In genomic region chr21:45404726-45405270, GRCh38 we compare ENCODE assay signal across 9 cellular contexts. TPM values are rescaled to one million over a fixed set of nuclear protein-coding genes. Genes with fewer than 3 reads are reported as not detected.
A peak's percentile ranks its signal among the peaks of the same experiment; 100 is the strongest.
DNase-seq lines count a peak whose midpoint lies in the region; ATAC-seq and TF ChIP-seq lines count a peak whose summit lies in the region.
"Had no signal": no experiment of that assay in that cellular context is flagged by ENCODE, and none has a peak within 500 bp of the region (broad histone marks: within the 10 kb centered on the region; RNA-seq: fewer than 3 reads in every experiment).

COL18A1 (plus strand) TSS chr21:45405165; CDS start chr21:45405231, 66 bp downstream.

- CTCF ChIA-PET in activated CD8-positive, alpha-beta memory T cell treated with anti-CD3 and anti-CD28 coated beads, Interleukin-2, amount 10 ng/mL, durations not matched to agents 7 days and 5 days (lab: Charles Lee), result no interaction called here

- intact Hi-C loops in esophagus muscularis mucosa (cut with DNase I), result no loop called here

- H3K9ac ChIP-seq in HUES6 (ENCODE audit: low read length), result peak within 1 kb of the TSS; percentile 96

- no peak for TF ChIP-seq POLR2A in esophagus muscularis mucosa (IDR thresholded peaks at IDR 0.05; ENCODE audit: low read depth)

- ATAC-seq in activated CD8-positive, alpha-beta memory T cell treated with anti-CD3 and anti-CD28 coated beads, Interleukin-2, amount 10 ng/mL, durations not matched to agents 7 days and 5 days, result peak; percentile 37
- ATAC-seq in naive B cell (ENCODE audit: low read depth in 2 of 2) (peak; percentile 52 to 56), GM21529 (IDR thresholded peaks at IDR 0.05; ENCODE audit: unreplicated experiment) (no peak)

- H3K27ac Mint-ChIP-seq in activated CD8-positive, alpha-beta memory T cell treated with anti-CD3 and anti-CD28 coated beads, Interleukin-2, amount 10 ng/mL, durations not matched to agents 7 days and 5 days, result no peak within 1 kb of the TSS
- peak within 1 kb of the TSS in 2 of 6 donors; percentile 28 to 85 for H3K27ac Mint-ChIP-seq in naive B cell

- no peaks in the 10 kb centered on the region for H3K9me3 Mint-ChIP-seq in activated CD8-positive, alpha-beta memory T cell treated with anti-CD3 and anti-CD28 coated beads, Interleukin-2, amount 10 ng/mL, durations not matched to agents 7 days and 5 days (ENCODE audit: low read depth)
- peaks cover 6 to 22% (median 12%) of the 10 kb centered on the region in 7 donors for H3K9me3 Mint-ChIP-seq in naive B cell

- H3K4me1 Mint-ChIP-seq in activated CD8-positive, alpha-beta memory T cell treated with anti-CD3 and anti-CD28 coated beads, Interleukin-2, amount 10 ng/mL, durations not matched to agents 7 days and 5 days, result peaks cover 8% of the 10 kb centered on the region
- H3K4me1 Mint-ChIP-seq in naive B cell, result peaks cover 16 to 18% (median 18%) of the 10 kb centered on the region in 3 donors

- H3K27me3 ChIP-seq in HUES6 (ENCODE audit: control insufficient read depth, insufficient read depth, low read length), result peaks cover 4% of the 10 kb centered on the region; the same call in 1 of the 2 replicates
- peaks cover 0 to 11% (median 0%) of the 10 kb centered on the region in 4 donors for H3K27me3 ChIP-seq in esophagus muscularis mucosa
- peaks cover 56% of the 10 kb centered on the region for H3K27me3 ChIP-seq in thymus (ENCODE audit: control insufficient read depth, insufficient read depth)

- H3K9me3 ChIP-seq in HUES6 (ENCODE audit: control insufficient read depth, insufficient read depth, low read depth, low read length) (peaks cover 6% of the 10 kb centered on the region; the same call in 1 of the 2 replicates), esophagus muscularis mucosa (peaks cover 0 to 9% (median 3%) of the 10 kb centered on the region in 4 donors), thymus (ENCODE audit: control insufficient read depth) (peaks cover 1% of the 10 kb centered on the region)
- H3K9me3 ChIP-seq: neutrophil had no signal

- no peak for TF ChIP-seq EP300 in esophagus muscularis mucosa (IDR thresholded peaks at IDR 0.05)

- 2% methylated on average over 9 of the region's 70 CpGs for WGBS in esophagus muscularis mucosa
- 2% methylated on average over 70 of the region's 70 CpGs for WGBS in thymus

- DNase-seq in AG20443 (ENCODE audit: low spot score), result peak; percentile 86
- no peak for DNase-seq in activated CD8-positive, alpha-beta memory T cell treated with anti-CD3 and anti-CD28 coated beads, Interleukin-2, amount 10 ng/mL, durations not matched to agents 7 days and 5 days
- DNase-seq in esophagus muscularis mucosa (ENCODE audit: extremely low spot score), result no peak
- DNase-seq in naive B cell, result peak; percentile 6
- no peak for DNase-seq in effector CD4-positive, alpha-beta T cell

- H3K4me1 ChIP-seq in HUES6 (ENCODE audit: control insufficient read depth, insufficient read depth, low read length) (peaks cover 42% of the 10 kb centered on the region), esophagus muscularis mucosa (peaks cover 28 to 61% (median 54%) of the 10 kb centered on the region in 4 donors), thymus (ENCODE audit: control insufficient read depth, insufficient read depth, low read length) (peaks cover 3% of the 10 kb centered on the region)

- peaks cover 2% of the 10 kb centered on the region for H3K36me3 Mint-ChIP-seq in activated CD8-positive, alpha-beta memory T cell treated with anti-CD3 and anti-CD28 coated beads, Interleukin-2, amount 10 ng/mL, durations not matched to agents 7 days and 5 days
- peaks cover 0 to 22% of the 10 kb centered on the region in 2 donors for H3K36me3 Mint-ChIP-seq in naive B cell

- peak within 1 kb of the TSS; percentile 82 for H3K4me3 ChIP-seq in HUES6 (ENCODE audit: low read depth, low read length)
- peak within 1 kb of the TSS; percentile 66 to 81 (median 66) for H3K4me3 ChIP-seq in esophagus muscularis mucosa
- H3K4me3 ChIP-seq in thymus (ENCODE audit: low read length), result peak within 1 kb of the TSS; percentile 48

- H3K27ac ChIP-seq in HUES6 (ENCODE audit: low read depth, low read length) (peak within 1 kb of the TSS; percentile 95), esophagus muscularis mucosa (replicated peaks in 1 of 4) (peak within 1 kb of the TSS; percentile 76 to 89 (median 85)), thymus (ENCODE audit: low read depth) (peak within 1 kb of the TSS; percentile 62)
- H3K27ac ChIP-seq: neutrophil had no signal

- H3K36me3 ChIP-seq in HUES6 (ENCODE audit: control insufficient read depth, insufficient read depth, low read length), result peaks cover 12% of the 10 kb centered on the region
- no peaks in the 10 kb centered on the region for H3K36me3 ChIP-seq in esophagus muscularis mucosa
- H3K36me3 ChIP-seq in thymus (ENCODE audit: control insufficient read depth, insufficient read depth), result no peaks in the 10 kb centered on the region
- H3K36me3 ChIP-seq: neutrophil had no signal

- TF ChIP-seq CTCF in esophagus muscularis mucosa (IDR thresholded peaks at IDR 0.05), result no peak

- H3K27me3 Mint-ChIP-seq in activated CD8-positive, alpha-beta memory T cell treated with anti-CD3 and anti-CD28 coated beads, Interleukin-2, amount 10 ng/mL, durations not matched to agents 7 days and 5 days, result peaks cover 63% of the 10 kb centered on the region
- H3K27me3 Mint-ChIP-seq in naive B cell, result peaks cover 62 to 82% (median 71%) of the 10 kb centered on the region in 3 donors

- H3K4me3 Mint-ChIP-seq in activated CD8-positive, alpha-beta memory T cell treated with anti-CD3 and anti-CD28 coated beads, Interleukin-2, amount 10 ng/mL, durations not matched to agents 7 days and 5 days, result peak within 1 kb of the TSS; percentile 16
- H3K4me3 Mint-ChIP-seq in naive B cell, result peak within 1 kb of the TSS; percentile 66 to 92 (median 88)

RNA-seq across cellular contexts. Expression of gene COL18A1, which starts in this region (rescaled TPM):
- total RNA-seq in activated CD8-positive, alpha-beta memory T cell treated with anti-CD3 and anti-CD28 coated beads, Interleukin-2, amount 10 ng/mL, durations not matched to agents 7 days and 5 days, result 1 to 10 TPM; 5.2 to 7.3 TPM
- 100 to 1,000 TPM in 3 of 4 donors, 10 to 100 TPM in 1; 97.7 to 173 (median 110) TPM for total RNA-seq in esophagus muscularis mucosa
- polyA plus RNA-seq in naive B cell (ENCODE audit: low read depth in 6 of 6), result under 1 TPM; 0.13 to 0.49 (median 0.21) TPM
- polyA plus RNA-seq in thymus, result 58.6 TPM

Comparison
In these comparisons a context has a peak if more than half of its experiments do, and no peak if none do; other contexts are left out.
1. RNA of gene COL18A1 (total RNA-seq): 97.7 to 173 TPM in esophagus muscularis mucosa; 5.2 to 7.3 TPM in activated CD8-positive, alpha-beta memory T cell treated with anti-CD3 and anti-CD28 coated beads, Interleukin-2, amount 10 ng/mL, durations not matched to agents 7 days and 5 days; every median in the first group is over 10 times any median in the second.
2. RNA of gene COL18A1 (polyA plus RNA-seq): 58.6 TPM in thymus (single experiment); 0.13 to 0.49 TPM in naive B cell; every median in the first group is over 10 times any median in the second.
3. Peak in DNase-seq and ATAC-seq in naive B cell; RNA of the gene not detected or under 1 TPM.
4. Peak in every context shown above with its lines, with median percentiles within 50 percentile points of each other: H3K27ac ChIP-seq and H3K4me3 ChIP-seq.